In the genomic region with DNA sequence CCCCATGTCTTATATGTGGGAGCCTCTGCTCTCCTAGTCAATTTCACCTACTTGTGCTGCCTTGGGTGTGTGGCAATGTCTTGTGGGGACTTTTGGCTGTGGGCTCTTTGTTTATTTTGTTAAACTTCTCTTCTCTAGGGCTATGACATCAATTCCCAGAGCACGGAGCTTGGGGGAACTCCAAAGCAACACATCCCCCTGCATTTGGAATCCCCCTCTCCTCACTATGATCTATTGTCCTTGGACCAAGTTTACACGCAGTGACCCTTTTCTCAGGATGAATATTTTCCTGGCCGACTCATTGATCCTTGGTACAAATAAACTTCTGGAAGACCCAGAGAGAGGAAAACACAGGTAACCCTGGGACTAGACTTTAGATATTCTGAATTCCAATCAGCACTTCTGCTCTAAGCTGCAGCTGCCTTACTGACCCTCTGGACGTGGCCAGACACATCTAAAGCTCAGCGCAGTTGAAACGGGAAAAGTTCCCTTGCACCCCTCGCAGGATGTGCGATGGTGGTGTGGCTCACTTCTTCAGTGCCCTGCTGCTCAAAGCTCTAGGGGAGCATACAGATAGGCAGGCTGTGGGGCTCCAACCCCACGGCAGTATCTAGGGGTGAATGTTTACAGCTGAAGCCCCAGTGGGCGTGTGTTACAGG, we compare ENCODE assay signal across 1 cellular context.
TF ChIP-seq lines count a peak whose summit lies in the region.

No MANE protein-coding gene starts in this region.

TF ChIP-seq in WTC11, 78 proteins besides CTCF, POLR2A, EP300 and RAD21 (continued from another document):
- TF ChIP-seq, protein P1, sequence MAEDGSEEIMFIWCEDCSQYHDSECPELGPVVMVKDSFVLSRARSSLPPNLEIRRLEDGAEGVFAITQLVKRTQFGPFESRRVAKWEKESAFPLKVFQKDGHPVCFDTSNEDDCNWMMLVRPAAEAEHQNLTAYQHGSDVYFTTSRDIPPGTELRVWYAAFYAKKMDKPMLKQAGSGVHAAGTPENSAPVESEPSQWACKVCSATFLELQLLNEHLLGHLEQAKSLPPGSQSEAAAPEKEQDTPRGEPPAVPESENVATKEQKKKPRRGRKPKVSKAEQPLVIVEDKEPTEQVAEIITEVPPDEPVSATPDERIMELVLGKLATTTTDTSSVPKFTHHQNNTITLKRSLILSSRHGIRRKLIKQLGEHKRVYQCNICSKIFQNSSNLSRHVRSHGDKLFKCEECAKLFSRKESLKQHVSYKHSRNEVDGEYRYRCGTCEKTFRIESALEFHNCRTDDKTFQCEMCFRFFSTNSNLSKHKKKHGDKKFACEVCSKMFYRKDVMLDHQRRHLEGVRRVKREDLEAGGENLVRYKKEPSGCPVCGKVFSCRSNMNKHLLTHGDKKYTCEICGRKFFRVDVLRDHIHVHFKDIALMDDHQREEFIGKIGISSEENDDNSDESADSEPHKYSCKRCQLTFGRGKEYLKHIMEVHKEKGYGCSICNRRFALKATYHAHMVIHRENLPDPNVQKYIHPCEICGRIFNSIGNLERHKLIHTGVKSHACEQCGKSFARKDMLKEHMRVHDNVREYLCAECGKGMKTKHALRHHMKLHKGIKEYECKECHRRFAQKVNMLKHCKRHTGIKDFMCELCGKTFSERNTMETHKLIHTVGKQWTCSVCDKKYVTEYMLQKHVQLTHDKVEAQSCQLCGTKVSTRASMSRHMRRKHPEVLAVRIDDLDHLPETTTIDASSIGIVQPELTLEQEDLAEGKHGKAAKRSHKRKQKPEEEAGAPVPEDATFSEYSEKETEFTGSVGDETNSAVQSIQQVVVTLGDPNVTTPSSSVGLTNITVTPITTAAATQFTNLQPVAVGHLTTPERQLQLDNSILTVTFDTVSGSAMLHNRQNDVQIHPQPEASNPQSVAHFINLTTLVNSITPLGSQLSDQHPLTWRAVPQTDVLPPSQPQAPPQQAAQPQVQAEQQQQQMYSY (CRISPR knock-in tag; IDR thresholded peaks at IDR 0.05), result no peak
- TF ChIP-seq, protein P2, sequence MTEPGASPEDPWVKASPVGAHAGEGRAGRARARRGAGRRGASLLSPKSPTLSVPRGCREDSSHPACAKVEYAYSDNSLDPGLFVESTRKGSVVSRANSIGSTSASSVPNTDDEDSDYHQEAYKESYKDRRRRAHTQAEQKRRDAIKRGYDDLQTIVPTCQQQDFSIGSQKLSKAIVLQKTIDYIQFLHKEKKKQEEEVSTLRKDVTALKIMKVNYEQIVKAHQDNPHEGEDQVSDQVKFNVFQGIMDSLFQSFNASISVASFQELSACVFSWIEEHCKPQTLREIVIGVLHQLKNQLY (CRISPR knock-in tag; IDR thresholded peaks at IDR 0.05), result no peak
- TF ChIP-seq OVOL2 (CRISPR knock-in tag; IDR thresholded peaks at IDR 0.05; ENCODE audit: borderline replicate concordance) (no peak), NR3C1 (CRISPR knock-in tag; conservative IDR thresholded peaks at IDR 0.05; ENCODE audit: low read depth) (no peak), ZNF219 (CRISPR knock-in tag; IDR thresholded peaks at IDR 0.05; ENCODE audit: borderline replicate concordance) (no peak), FOXP1 (CRISPR knock-in tag; IDR thresholded peaks at IDR 0.05; ENCODE audit: borderline replicate concordance) (no peak)
- TF ChIP-seq, protein P3, sequence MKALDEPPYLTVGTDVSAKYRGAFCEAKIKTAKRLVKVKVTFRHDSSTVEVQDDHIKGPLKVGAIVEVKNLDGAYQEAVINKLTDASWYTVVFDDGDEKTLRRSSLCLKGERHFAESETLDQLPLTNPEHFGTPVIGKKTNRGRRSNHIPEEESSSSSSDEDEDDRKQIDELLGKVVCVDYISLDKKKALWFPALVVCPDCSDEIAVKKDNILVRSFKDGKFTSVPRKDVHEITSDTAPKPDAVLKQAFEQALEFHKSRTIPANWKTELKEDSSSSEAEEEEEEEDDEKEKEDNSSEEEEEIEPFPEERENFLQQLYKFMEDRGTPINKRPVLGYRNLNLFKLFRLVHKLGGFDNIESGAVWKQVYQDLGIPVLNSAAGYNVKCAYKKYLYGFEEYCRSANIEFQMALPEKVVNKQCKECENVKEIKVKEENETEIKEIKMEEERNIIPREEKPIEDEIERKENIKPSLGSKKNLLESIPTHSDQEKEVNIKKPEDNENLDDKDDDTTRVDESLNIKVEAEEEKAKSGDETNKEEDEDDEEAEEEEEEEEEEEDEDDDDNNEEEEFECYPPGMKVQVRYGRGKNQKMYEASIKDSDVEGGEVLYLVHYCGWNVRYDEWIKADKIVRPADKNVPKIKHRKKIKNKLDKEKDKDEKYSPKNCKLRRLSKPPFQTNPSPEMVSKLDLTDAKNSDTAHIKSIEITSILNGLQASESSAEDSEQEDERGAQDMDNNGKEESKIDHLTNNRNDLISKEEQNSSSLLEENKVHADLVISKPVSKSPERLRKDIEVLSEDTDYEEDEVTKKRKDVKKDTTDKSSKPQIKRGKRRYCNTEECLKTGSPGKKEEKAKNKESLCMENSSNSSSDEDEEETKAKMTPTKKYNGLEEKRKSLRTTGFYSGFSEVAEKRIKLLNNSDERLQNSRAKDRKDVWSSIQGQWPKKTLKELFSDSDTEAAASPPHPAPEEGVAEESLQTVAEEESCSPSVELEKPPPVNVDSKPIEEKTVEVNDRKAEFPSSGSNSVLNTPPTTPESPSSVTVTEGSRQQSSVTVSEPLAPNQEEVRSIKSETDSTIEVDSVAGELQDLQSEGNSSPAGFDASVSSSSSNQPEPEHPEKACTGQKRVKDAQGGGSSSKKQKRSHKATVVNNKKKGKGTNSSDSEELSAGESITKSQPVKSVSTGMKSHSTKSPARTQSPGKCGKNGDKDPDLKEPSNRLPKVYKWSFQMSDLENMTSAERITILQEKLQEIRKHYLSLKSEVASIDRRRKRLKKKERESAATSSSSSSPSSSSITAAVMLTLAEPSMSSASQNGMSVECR (CRISPR knock-in tag; IDR thresholded peaks at IDR 0.05; ENCODE audit: borderline replicate concordance), result no peak
- TF ChIP-seq, protein P4, sequence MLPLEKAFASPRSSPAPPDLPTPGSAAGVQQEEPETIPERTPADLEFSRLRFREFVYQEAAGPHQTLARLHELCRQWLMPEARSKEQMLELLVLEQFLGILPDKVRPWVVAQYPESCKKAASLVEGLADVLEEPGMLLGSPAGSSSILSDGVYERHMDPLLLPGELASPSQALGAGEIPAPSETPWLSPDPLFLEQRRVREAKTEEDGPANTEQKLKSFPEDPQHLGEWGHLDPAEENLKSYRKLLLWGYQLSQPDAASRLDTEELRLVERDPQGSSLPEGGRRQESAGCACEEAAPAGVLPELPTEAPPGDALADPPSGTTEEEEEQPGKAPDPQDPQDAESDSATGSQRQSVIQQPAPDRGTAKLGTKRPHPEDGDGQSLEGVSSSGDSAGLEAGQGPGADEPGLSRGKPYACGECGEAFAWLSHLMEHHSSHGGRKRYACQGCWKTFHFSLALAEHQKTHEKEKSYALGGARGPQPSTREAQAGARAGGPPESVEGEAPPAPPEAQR (CRISPR knock-in tag; IDR thresholded peaks at IDR 0.05), result no peak
